Comparison of ENCODE assay signal across 9 cellular contexts in genomic region chr20:38805958-38806854, GRCh38. TPM values are rescaled to one million over a fixed set of nuclear protein-coding genes. Genes with fewer than 3 reads are reported as not detected.
DNase-seq lines count a peak whose midpoint lies in the region; ATAC-seq and TF ChIP-seq lines count a peak whose summit lies in the region.
"Had no signal": no experiment of that assay in that cellular context is flagged by ENCODE, and none has a peak within 500 bp of the region (broad histone marks: within the 10 kb centered on the region; RNA-seq: fewer than 3 reads in every experiment).

No MANE protein-coding gene starts in this region.

- H3K9me3 Mint-ChIP-seq in activated CD4-positive, alpha-beta memory T cell treated with anti-CD3 and anti-CD28 coated beads for 36 hours: no peaks in the 10 kb centered on the region
- no peaks in the 10 kb centered on the region for H3K9me3 Mint-ChIP-seq in endodermal cell
- H3K9me3 Mint-ChIP-seq in natural killer cell treated with Interleukin-12 subunit alpha and Interleukin-12 subunit beta and Interleukin-15 and Interleukin-18, amount 100 ng/mL, for 72 hours: no peaks in the 10 kb centered on the region

- intact Hi-C loops in activated CD4-positive, alpha-beta memory T cell treated with anti-CD3 and anti-CD28 coated beads for 36 hours (cut with micrococcal nuclease): loop anchor here (1.0 to 5.0 kb wide), 7 partner anchors 27 to 156 kb away; partner anchors contain the start of genes ACTR5 and DHX35

- H3K36me3 Mint-ChIP-seq in activated CD4-positive, alpha-beta memory T cell treated with anti-CD3 and anti-CD28 coated beads for 36 hours: peaks cover 41% of the 10 kb centered on the region
- peaks cover 14% of the 10 kb centered on the region for H3K36me3 Mint-ChIP-seq in endodermal cell (ENCODE audit: low read depth)
- peaks cover 6% of the 10 kb centered on the region for H3K36me3 Mint-ChIP-seq in natural killer cell treated with Interleukin-12 subunit alpha and Interleukin-12 subunit beta and Interleukin-15 and Interleukin-18, amount 100 ng/mL, for 72 hours

- POLR2A ChIA-PET in AG04450 (lab: Yijun Ruan, JAX): no interaction called here
- POLR2A ChIA-PET in activated CD4-positive, alpha-beta memory T cell treated with anti-CD3 and anti-CD28 coated beads for 36 hours (lab: Charles Lee): interaction anchor here (0.6 to 3.8 kb wide), 14 partner anchors 25 to 214 kb away, joined by 3 to 36 read pairs (median 3); partner anchors contain the start of gene ACTR5

- peak overlapping the region; percentile 64 for H3K9ac ChIP-seq in endodermal cell (ENCODE audit: extremely low read depth, low read length, poor library complexity, severe bottlenecking)

- peak overlapping the region; percentile 86 for H3K4me3 Mint-ChIP-seq in activated CD4-positive, alpha-beta memory T cell treated with anti-CD3 and anti-CD28 coated beads for 36 hours
- H3K4me3 Mint-ChIP-seq in endodermal cell: peak overlapping the region; percentile 83
- H3K4me3 Mint-ChIP-seq in natural killer cell treated with Interleukin-12 subunit alpha and Interleukin-12 subunit beta and Interleukin-15 and Interleukin-18, amount 100 ng/mL, for 72 hours: peak overlapping the region; percentile 98

- H3K4me1 Mint-ChIP-seq in activated CD4-positive, alpha-beta memory T cell treated with anti-CD3 and anti-CD28 coated beads for 36 hours (ENCODE audit: low read depth): peaks cover 58% of the 10 kb centered on the region
- H3K4me1 Mint-ChIP-seq in endodermal cell: peaks cover 25% of the 10 kb centered on the region
- H3K4me1 Mint-ChIP-seq in natural killer cell treated with Interleukin-12 subunit alpha and Interleukin-12 subunit beta and Interleukin-15 and Interleukin-18, amount 100 ng/mL, for 72 hours (ENCODE audit: low read depth in 2 of 2): peaks cover 54 to 59% of the 10 kb centered on the region in 2 donors

- H3K9me3 ChIP-seq in AG04450 (ENCODE audit: control insufficient read depth, insufficient read depth, low read length): no peaks in the 10 kb centered on the region; the same call in 1 of the 2 replicates
- no peaks in the 10 kb centered on the region for H3K9me3 ChIP-seq in endodermal cell (ENCODE audit: control insufficient read depth, low read length)
- no peaks in the 10 kb centered on the region for H3K9me3 ChIP-seq in thymus (ENCODE audit: control insufficient read depth)

- H3K4me3 ChIP-seq in AG04450 (ENCODE audit: low read depth, low read length) (peak overlapping the region; percentile 36), HL-60 (replicated peaks; ENCODE audit: insufficient read depth, low read length) (peak overlapping the region; percentile 59), endodermal cell (ENCODE audit: low read length) (peak overlapping the region; percentile 84), thymus (ENCODE audit: low read length) (peak overlapping the region; percentile 69)

- H3K27me3 Mint-ChIP-seq in activated CD4-positive, alpha-beta memory T cell treated with anti-CD3 and anti-CD28 coated beads for 36 hours: no peaks in the 10 kb centered on the region
- peaks cover 9% of the 10 kb centered on the region for H3K27me3 Mint-ChIP-seq in endodermal cell (ENCODE audit: insufficient read depth)
- H3K27me3 Mint-ChIP-seq in natural killer cell treated with Interleukin-12 subunit alpha and Interleukin-12 subunit beta and Interleukin-15 and Interleukin-18, amount 100 ng/mL, for 72 hours: no peaks in the 10 kb centered on the region

- peak; percentile 45 to 60 for ATAC-seq in natural killer cell treated with Interleukin-12 subunit alpha and Interleukin-12 subunit beta and Interleukin-15 and Interleukin-18, amount 100 ng/mL, for 72 hours

- H3K27me3 ChIP-seq in AG04450 (ENCODE audit: control insufficient read depth, insufficient read depth, low read length) (peaks cover 45% of the 10 kb centered on the region), HL-60 (ENCODE audit: insufficient read depth, poor library complexity, severe bottlenecking) (peaks cover 21% of the 10 kb centered on the region), endodermal cell (ENCODE audit: control insufficient read depth, insufficient read depth, low read length, poor library complexity, severe bottlenecking) (no peaks in the 10 kb centered on the region), thymus (ENCODE audit: control insufficient read depth, insufficient read depth) (no peaks in the 10 kb centered on the region)

- H3K27ac ChIP-seq in AG04450 (ENCODE audit: low read depth, low read length): no peak overlapping the region
- H3K27ac ChIP-seq in HL-60 (replicated peaks): no peak overlapping the region
- H3K27ac ChIP-seq in endodermal cell (ENCODE audit: low read depth, low read length): no peak overlapping the region
- peak overlapping the region; percentile 96 for H3K27ac ChIP-seq in thymus (ENCODE audit: low read depth)
- H3K27ac ChIP-seq: epithelial cell of prostate had no signal

- H3K4me1 ChIP-seq in endodermal cell (ENCODE audit: control insufficient read depth, insufficient read depth, low read length) (peaks cover 18% of the 10 kb centered on the region), thymus (ENCODE audit: control insufficient read depth, insufficient read depth, low read length) (peaks cover 38% of the 10 kb centered on the region)

- H3K27ac Mint-ChIP-seq in activated CD4-positive, alpha-beta memory T cell treated with anti-CD3 and anti-CD28 coated beads for 36 hours: peak overlapping the region; percentile 96
- H3K27ac Mint-ChIP-seq in endodermal cell: no peak overlapping the region
- peak overlapping the region; percentile 90 to 93 for H3K27ac Mint-ChIP-seq in natural killer cell treated with Interleukin-12 subunit alpha and Interleukin-12 subunit beta and Interleukin-15 and Interleukin-18, amount 100 ng/mL, for 72 hours

- DNase-seq in AG04450 (ENCODE audit: low read depth, low spot score) (no peak), HL-60 (ENCODE audit: low read depth in 1 of 2, low spot score in 1 of 2) (no peak), endodermal cell (peak; percentile 75), GOT3 (lab: John Stamatoyannopoulos, UW) (no peak), HK-2 (ENCODE audit: unreplicated experiment) (no peak)
- peak; percentile 59 for DNase-seq in activated CD4-positive, alpha-beta memory T cell treated with anti-CD3 and anti-CD28 coated beads for 36 hours
- DNase-seq in natural killer cell treated with Interleukin-12 subunit alpha and Interleukin-12 subunit beta and Interleukin-15 and Interleukin-18, amount 100 ng/mL, for 72 hours (ENCODE audit: low spot score): peak; percentile 66

- H3K36me3 ChIP-seq in endodermal cell (ENCODE audit: control insufficient read depth, insufficient read depth, low read length): peaks cover 10% of the 10 kb centered on the region
- H3K36me3 ChIP-seq in thymus (ENCODE audit: control insufficient read depth, insufficient read depth): no peaks in the 10 kb centered on the region

- TF ChIP-seq CTCF in AG04450 (IDR thresholded peaks at IDR 0.05; ENCODE audit: low read depth, low read length): no peak
- TF ChIP-seq CTCF in HL-60 (IDR thresholded peaks at IDR 0.05; ENCODE audit: insufficient read depth, low read length): no peak
- peak; percentile 33 for TF ChIP-seq CTCF in endodermal cell (conservative IDR thresholded peaks at IDR 0.05)

- CTCF ChIA-PET in AG04450 (lab: Charles Lee): interaction anchor here (1.4 kb wide), 1 partner anchor 243 kb away, joined by 4 read pairs; no protein-coding TSS in a partner anchor
- CTCF ChIA-PET in activated CD4-positive, alpha-beta memory T cell treated with anti-CD3 and anti-CD28 coated beads for 36 hours (lab: Charles Lee): interaction anchor here (0.6 to 6.6 kb wide), 16 partner anchors 10 to 243 kb away, joined by 3 to 67 read pairs (median 3); no protein-coding TSS in a partner anchor

- WGBS in endodermal cell (ENCODE audit: insufficient coverage in 1 of 2, insufficient read length in 1 of 2), 2 experiments: 0 to 1% methylated on average over 8 to 81 of the region's 81 CpGs
- WGBS in thymus: under 1% methylated on average over 81 of the region's 81 CpGs

RNA-seq across cellular contexts. Expression of gene PPP1R16B, which starts 0.7 kb away (rescaled TPM):
- polyA plus RNA-seq in AG04450 (2011; rRNA removed) (not detected in 2 replicates), thymus (13.8 TPM)
- not detected in 2 replicates for polyA minus RNA-seq in AG04450 (2011; rRNA and poly(A)+ RNA removed)
- 100 to 1,000 TPM; 111 to 114 TPM for total RNA-seq in activated CD4-positive, alpha-beta memory T cell treated with anti-CD3 and anti-CD28 coated beads for 36 hours
- 10 to 100 TPM in 1 of 2 donors, 1 to 10 TPM in 1; 6.7 to 15.3 TPM for total RNA-seq in endodermal cell
- polyA plus RNA-seq in endodermal cell (2013, experiment 1 of 2): 2.5 TPM
- 2.3 TPM for polyA plus RNA-seq in endodermal cell (2013, experiment 2 of 2)
- total RNA-seq in natural killer cell treated with Interleukin-12 subunit alpha and Interleukin-12 subunit beta and Interleukin-15 and Interleukin-18, amount 100 ng/mL, for 72 hours: 100 to 1,000 TPM in 1 of 2 donors, 10 to 100 TPM in 1; 74.6 to 119 TPM

RNA-seq across cellular contexts. Expression of gene ACTR5, which starts 57.9 kb away (rescaled TPM):
- polyA plus RNA-seq in AG04450 (2011; rRNA removed) (6.0 and 6.1 TPM in 2 replicates), thymus (9.6 TPM)
- 5.3 TPM in 2 replicates for polyA minus RNA-seq in AG04450 (2011; rRNA and poly(A)+ RNA removed)
- 10 to 100 TPM; 11.0 TPM for total RNA-seq in activated CD4-positive, alpha-beta memory T cell treated with anti-CD3 and anti-CD28 coated beads for 36 hours
- 10 to 100 TPM in 1 of 2 donors, 1 to 10 TPM in 1; 7.9 to 11.2 TPM for total RNA-seq in endodermal cell
- polyA plus RNA-seq in endodermal cell (2013, experiment 1 of 2): 11.4 TPM
- polyA plus RNA-seq in endodermal cell (2013, experiment 2 of 2): 10.0 TPM
- total RNA-seq in natural killer cell treated with Interleukin-12 subunit alpha and Interleukin-12 subunit beta and Interleukin-15 and Interleukin-18, amount 100 ng/mL, for 72 hours: 10 to 100 TPM in 1 of 2 donors, 1 to 10 TPM in 1; 9.6 to 13.8 TPM

Comparison
In these comparisons a context has a peak if more than half of its experiments do, and no peak if none do; other contexts are left out.
1. DNase-seq: peak in activated CD4-positive, alpha-beta memory T cell treated with anti-CD3 and anti-CD28 coated beads for 36 hours (single experiment), endodermal cell (single experiment) and natural killer cell treated with Interleukin-12 subunit alpha and Interleukin-12 subunit beta and Interleukin-15 and Interleukin-18, amount 100 ng/mL, for 72 hours (single experiment); none in AG04450 (single experiment), HL-60 (0 of 2), GOT3 (single experiment) and HK-2 (single experiment).
2. RNA of gene PPP1R16B, which starts 0.7 kb away (total RNA-seq): 74.6 to 119 TPM in natural killer cell treated with Interleukin-12 subunit alpha and Interleukin-12 subunit beta and Interleukin-15 and Interleukin-18, amount 100 ng/mL, for 72 hours and 111 to 114 TPM in activated CD4-positive, alpha-beta memory T cell treated with anti-CD3 and anti-CD28 coated beads for 36 hours; 6.7 to 15.3 TPM in endodermal cell; every median in the first group is over 4 times any median in the second.
3. Peak in every context shown above with its lines, with median percentiles within 50 percentile points of each other: H3K4me3 ChIP-seq and H3K4me3 Mint-ChIP-seq.